1 cellular context compared by ENCODE assay signal in genomic region chr21:44299458-44300261, GRCh38.
A peak's percentile ranks its signal among the peaks of the same experiment; 100 is the strongest.
TF ChIP-seq lines count a peak whose summit lies in the region.

Gene PFKL (plus strand): TSS chr21:44300053. CDS start chr21:44300106, 53 bp downstream.

TF ChIP-seq in HepG2, 621 proteins besides CTCF, POLR2A, EP300 and RAD21 (continued from another document and continues in another):
- TF ChIP-seq FOXP4 (CRISPR knock-in tag; IDR thresholded peaks at IDR 0.05) (peak; percentile 15; the same call in 1 of the 2 replicates), ZNF121 (CRISPR knock-in tag; IDR thresholded peaks at IDR 0.05) (peak; percentile 65; the same call in 1 of the 2 replicates), IKZF5 (CRISPR knock-in tag; IDR thresholded peaks at IDR 0.05) (0 out of 2 replicates have a peak, but pooled peaks have one; percentile 29), U2AF2 (IDR thresholded peaks at IDR 0.05; ENCODE audit: low read depth, low read length) (no peak), ETV5 (CRISPR knock-in tag; IDR thresholded peaks at IDR 0.05; ENCODE audit: borderline replicate concordance) (0 out of 2 replicates have a peak, but pooled peaks have one; percentile 25), STAT6 (CRISPR knock-in tag; IDR thresholded peaks at IDR 0.05; ENCODE audit: borderline replicate concordance) (no peak), ZNF317 (CRISPR knock-in tag; IDR thresholded peaks at IDR 0.05) (no peak), RAD51 (IDR thresholded peaks at IDR 0.05; ENCODE audit: borderline replicate concordance) (no peak), ETS1 (CRISPR knock-in tag; IDR thresholded peaks at IDR 0.05) (no peak), MED1 (CRISPR knock-in tag; IDR thresholded peaks at IDR 0.05) (no peak), ZBTB42 (CRISPR knock-in tag; IDR thresholded peaks at IDR 0.05) (0 out of 2 replicates have a peak, but pooled peaks have one; percentile 32), HNF1A (IDR thresholded peaks at IDR 0.05; ENCODE audit: low read depth) (no peak; the same call in 1 of the 2 replicates), HNF1A (CRISPR knock-in tag; IDR thresholded peaks at IDR 0.05; ENCODE audit: borderline replicate concordance) (no peak), MEF2D (CRISPR knock-in tag; IDR thresholded peaks at IDR 0.05) (no peak), STAG1 (CRISPR knock-in tag; IDR thresholded peaks at IDR 0.05) (no peak), ZSCAN25 (CRISPR knock-in tag; IDR thresholded peaks at IDR 0.05) (no peak), CENPX (CRISPR knock-in tag; IDR thresholded peaks at IDR 0.05) (no peak), MTF1 (CRISPR knock-in tag; IDR thresholded peaks at IDR 0.05) (no peak), THAP7 (CRISPR knock-in tag; IDR thresholded peaks at IDR 0.05) (no peak), THAP9 (CRISPR knock-in tag; IDR thresholded peaks at IDR 0.05; ENCODE audit: borderline replicate concordance) (no peak; the same call in 1 of the 2 replicates), ZNF768 (CRISPR knock-in tag; IDR thresholded peaks at IDR 0.05) (peak; percentile 62; the same call in 1 of the 2 replicates), HDAC1 (CRISPR knock-in tag; IDR thresholded peaks at IDR 0.05) (no peak), ZNF530 (CRISPR knock-in tag; IDR thresholded peaks at IDR 0.05; ENCODE audit: low read depth) (no peak), ZNF503 (CRISPR knock-in tag; IDR thresholded peaks at IDR 0.05) (no peak), ISX (CRISPR knock-in tag; conservative IDR thresholded peaks at IDR 0.05) (peak; percentile 81), KIAA2018 (CRISPR knock-in tag; IDR thresholded peaks at IDR 0.05; ENCODE audit: borderline replicate concordance) (no peak), ARNTL (CRISPR knock-in tag; IDR thresholded peaks at IDR 0.05) (no peak), NCOR1 (IDR thresholded peaks at IDR 0.05; ENCODE audit: borderline replicate concordance, low read length) (no peak)
